Comparison of ENCODE assay signal across 36 cellular contexts in genomic region chr13:42538996-42539395, GRCh38. TPM values are rescaled to one million over a fixed set of nuclear protein-coding genes. Genes with fewer than 3 reads are reported as not detected.
"Had no signal": no experiment of that assay in that cellular context is flagged by ENCODE, and none has a peak within 500 bp of the region (broad histone marks: within the 10 kb centered on the region; RNA-seq: fewer than 3 reads in every experiment).

No MANE protein-coding gene starts in this region.

- DNase-seq: activated B cell treated with CpG ODN at 0.5 μM for 24 hours; activated CD4-positive, alpha-beta memory T cell treated with anti-CD3 and anti-CD28 coated beads for 36 hours; activated CD4-positive, alpha-beta T cell treated with anti-CD3 and anti-CD28 coated beads for 4 hours; activated CD4-positive, alpha-beta T cell treated with anti-CD3 and anti-CD28 coated beads, Interleukin-2, amount 50 U/mL, for 1 hour; activated CD4-positive, CD25-positive, alpha-beta regulatory T cell treated with anti-CD3 and anti-CD28 coated beads, Interleukin-2, amount 50 U/mL, for 72 hours; activated CD8-positive, alpha-beta memory T cell treated with anti-CD3 and anti-CD28 coated beads, Interleukin-2, amount 50 U/mL, for 4 hours; activated gamma-delta T cell treated with Interleukin-2 at 50 U/mL for 16 hours; activated naive CD4-positive, alpha-beta T cell treated with anti-CD3 and anti-CD28 coated beads for 36 hours; activated T-cell treated with anti-CD3 and anti-CD28 coated beads for 4 hours; activated T-cell treated with anti-CD3 and anti-CD28 coated beads, Interleukin-2, amount 50 U/mL, for 4 hours; adrenal gland; body of pancreas; caudate nucleus; KG1; MM.1S; MV-4-11; NCI-H1092; NCI-H1436 treated with DMSO at 0.1 percent for 48 hours; NCI-H1694 treated with DMSO at 0.1 percent for 48 hours; NCI-H2029; NCI-H345; NCI-H524 treated with DMSO at 0.1 percent for 48 hours; Peyer's patch; RPMI8226; SHP77 treated with DMSO at 0.1 percent for 48 hours; SK-N-SH; T-helper 1 cell; T-helper 2 cell; T-helper 9 cell had no signal

- H3K36me3 ChIP-seq: adrenal gland, breast epithelium, Peyer's patch, SJSA1 had no signal

- ATAC-seq: activated naive CD4-positive, alpha-beta T cell treated with anti-CD3 and anti-CD28 coated beads, Interleukin-2, amount 50 U/mL, for 72 hours; activated T-cell treated with anti-CD3 and anti-CD28 coated beads, Interleukin-2, amount 50 U/mL, for 4 hours; body of pancreas had no signal

- H3K4me1 ChIP-seq: adrenal gland, body of pancreas, breast epithelium, Peyer's patch had no signal

- H3K27me3 ChIP-seq: adrenal gland, body of pancreas, breast epithelium, Peyer's patch, SJSA1 had no signal

- H3K4me3 ChIP-seq: adrenal gland, body of pancreas, breast epithelium, Peyer's patch, SJSA1 had no signal

- H3K9me3 ChIP-seq: adrenal gland, body of pancreas, breast epithelium, Peyer's patch, SJSA1, SK-N-SH had no signal

- H3K27ac ChIP-seq: adrenal gland, body of pancreas, breast epithelium, Peyer's patch, SJSA1, VCaP had no signal

- H3K9ac ChIP-seq: SK-N-SH had no signal

- H3K9me2 ChIP-seq: SK-N-SH had no signal

- H3K4me2 ChIP-seq: SK-N-SH had no signal

RNA-seq across cellular contexts. Expression of gene TNFSF11, which starts 35.0 kb away (rescaled TPM):
- total RNA-seq: adrenal gland, astrocyte, LHCN-M2, NCI-H460 had no signal
- polyA plus RNA-seq: adrenal gland, SK-N-SH had no signal
